ENCODE assay signal across 15 cellular contexts in the genomic region with DNA sequence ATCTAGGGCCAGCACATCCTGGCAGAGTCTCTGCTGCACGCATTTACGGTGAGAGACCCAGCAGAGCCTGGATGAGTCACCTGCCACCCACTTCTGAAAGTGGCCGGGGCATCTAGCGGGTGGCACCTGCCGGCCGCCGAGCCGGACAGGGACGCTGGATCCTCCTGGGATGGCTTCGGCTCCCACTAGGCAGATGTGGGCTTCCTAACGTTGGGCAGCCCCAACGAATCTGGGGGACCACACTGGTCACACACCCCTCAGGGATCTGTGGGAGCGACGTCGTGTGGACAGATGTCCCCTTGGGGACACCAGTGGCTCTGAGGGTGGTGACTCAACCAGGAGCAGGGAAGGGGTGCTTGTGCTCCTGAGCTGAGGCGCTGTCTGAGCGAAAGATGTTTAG. TPM values are rescaled to one million over a fixed set of nuclear protein-coding genes. Genes with fewer than 3 reads are reported as not detected.
A peak's percentile ranks its signal among the peaks of the same experiment; 100 is the strongest.
DNase-seq lines count a peak whose midpoint lies in the region; ATAC-seq and TF ChIP-seq lines count a peak whose summit lies in the region.
"Had no signal": no experiment of that assay in that cellular context is flagged by ENCODE, and none has a peak within 500 bp of the region (broad histone marks: within the 10 kb centered on the region; RNA-seq: fewer than 3 reads in every experiment).

No MANE protein-coding gene starts in this region.

- H3K4me1 Mint-ChIP-seq in CD14-positive monocyte: no peaks in the 10 kb centered on the region
- no peaks in the 10 kb centered on the region for H3K4me1 Mint-ChIP-seq in stimulated activated effector memory CD8-positive, alpha-beta T cell treated with anti-CD3 and anti-CD28 coated beads, Interleukin-12 subunit alpha, Interleukin-12 subunit beta, amount 100 ng/mL, for 72 hours
- H3K4me1 Mint-ChIP-seq: GM23338 had no signal

- no peaks in the 10 kb centered on the region for H3K36me3 ChIP-seq in H7 (replicated peaks; ENCODE audit: control insufficient read depth, insufficient read depth, low read length)
- H3K36me3 ChIP-seq: BE2C had no signal

- peak; percentile 34 for DNase-seq in CD14-positive monocyte (ENCODE audit: low spot score)
- peak; percentile 52 for DNase-seq in H7
- DNase-seq in omental fat pad (ENCODE audit: low spot score): peak; percentile 1
- DNase-seq in stimulated activated effector memory CD8-positive, alpha-beta T cell treated with anti-CD3 and anti-CD28 coated beads, Interleukin-12 subunit alpha, Interleukin-12 subunit beta, amount 100 ng/mL, for 72 hours (ENCODE audit: low spot score in 2 of 2): no peak
- no peak for DNase-seq in amniotic stem cell (lab: John Stamatoyannopoulos, UW)
- DNase-seq: BE2C; CD8-positive, alpha-beta T cell; COR-L47; DMS153; DMS79 treated with DMSO at 0.1 percent for 48 hours; EL; H9 had no signal

- H3K4me3 ChIP-seq in H7 (ENCODE audit: insufficient read depth, low read depth, low read length): no peak overlapping the region
- H3K4me3 ChIP-seq: A549, GM23338 had no signal

- intact Hi-C loops in CD14-positive monocyte (cut with micrococcal nuclease): no loop called here

- peaks cover 0 to 2% (median 0%) of the 10 kb centered on the region in 7 donors for H3K9me3 Mint-ChIP-seq in CD14-positive monocyte
- H3K9me3 Mint-ChIP-seq in stimulated activated effector memory CD8-positive, alpha-beta T cell treated with anti-CD3 and anti-CD28 coated beads, Interleukin-12 subunit alpha, Interleukin-12 subunit beta, amount 100 ng/mL, for 72 hours: no peaks in the 10 kb centered on the region
- H3K9me3 Mint-ChIP-seq: CD8-positive, alpha-beta T cell; GM23338; H9 had no signal

- peak overlapping the region in 1 of 7 donors; percentile 76 for H3K27ac Mint-ChIP-seq in CD14-positive monocyte
- H3K27ac Mint-ChIP-seq in stimulated activated effector memory CD8-positive, alpha-beta T cell treated with anti-CD3 and anti-CD28 coated beads, Interleukin-12 subunit alpha, Interleukin-12 subunit beta, amount 100 ng/mL, for 72 hours: peak overlapping the region; percentile 30
- H3K27ac Mint-ChIP-seq: CD8-positive, alpha-beta T cell; GM23338; H9 had no signal

- peaks cover 2 to 5% (median 5%) of the 10 kb centered on the region in 3 donors for H3K27me3 Mint-ChIP-seq in CD14-positive monocyte (ENCODE audit: low read depth in 3 of 3)

- H3K27me3 ChIP-seq in H7 (ENCODE audit: control insufficient read depth, insufficient read depth, low read length): no peaks in the 10 kb centered on the region
- H3K27me3 ChIP-seq: BE2C had no signal

- no peaks in the 10 kb centered on the region for H3K36me3 Mint-ChIP-seq in CD14-positive monocyte
- H3K36me3 Mint-ChIP-seq in stimulated activated effector memory CD8-positive, alpha-beta T cell treated with anti-CD3 and anti-CD28 coated beads, Interleukin-12 subunit alpha, Interleukin-12 subunit beta, amount 100 ng/mL, for 72 hours: no peaks in the 10 kb centered on the region
- H3K36me3 Mint-ChIP-seq: CD8-positive, alpha-beta T cell had no signal

- no peak overlapping the region for H3K4me3 Mint-ChIP-seq in CD14-positive monocyte
- H3K4me3 Mint-ChIP-seq in stimulated activated effector memory CD8-positive, alpha-beta T cell treated with anti-CD3 and anti-CD28 coated beads, Interleukin-12 subunit alpha, Interleukin-12 subunit beta, amount 100 ng/mL, for 72 hours: no peak overlapping the region
- H3K4me3 Mint-ChIP-seq: CD8-positive, alpha-beta T cell; GM23338; H9 had no signal

- no peak for ATAC-seq in omental fat pad (ENCODE audit: low FRiP score)
- no peak for ATAC-seq in stimulated activated effector memory CD8-positive, alpha-beta T cell treated with anti-CD3 and anti-CD28 coated beads, Interleukin-12 subunit alpha, Interleukin-12 subunit beta, amount 100 ng/mL, for 72 hours
- ATAC-seq in HG02610 (IDR thresholded peaks at IDR 0.05; ENCODE audit: unreplicated experiment): no peak
- ATAC-seq: A549; CD8-positive, alpha-beta T cell; GM23338 had no signal

- TF ChIP-seq CTCF in CD14-positive monocyte (IDR thresholded peaks at IDR 0.05) (no peak), omental fat pad (IDR thresholded peaks at IDR 0.05) (no peak)

RNA-seq across cellular contexts. Expression of gene TMEM255B, which starts 32.2 kb away (rescaled TPM):
- polyA plus RNA-seq in CD14-positive monocyte: 1 to 10 TPM; 5.9 to 7.5 TPM
- 0.70 and 2.7 TPM in 2 replicates for total RNA-seq in H7 (2014; rRNA removed; shearing (Covaris generic))
- total RNA-seq in omental fat pad: 10 to 100 TPM in 2 of 4 donors, 1 to 10 TPM in 2; 2.7 to 19.1 (median 11.7) TPM

Comparison
In these comparisons a context has a peak if more than half of its experiments do, and no peak if none do; other contexts are left out.
1. DNase-seq: peak in CD14-positive monocyte (single experiment), H7 (single experiment) and omental fat pad (single experiment); none in stimulated activated effector memory CD8-positive, alpha-beta T cell treated with anti-CD3 and anti-CD28 coated beads, Interleukin-12 subunit alpha, Interleukin-12 subunit beta, amount 100 ng/mL, for 72 hours (0 of 2) and amniotic stem cell (single experiment).